13 cellular contexts compared by ENCODE assay signal in the genomic region with DNA sequence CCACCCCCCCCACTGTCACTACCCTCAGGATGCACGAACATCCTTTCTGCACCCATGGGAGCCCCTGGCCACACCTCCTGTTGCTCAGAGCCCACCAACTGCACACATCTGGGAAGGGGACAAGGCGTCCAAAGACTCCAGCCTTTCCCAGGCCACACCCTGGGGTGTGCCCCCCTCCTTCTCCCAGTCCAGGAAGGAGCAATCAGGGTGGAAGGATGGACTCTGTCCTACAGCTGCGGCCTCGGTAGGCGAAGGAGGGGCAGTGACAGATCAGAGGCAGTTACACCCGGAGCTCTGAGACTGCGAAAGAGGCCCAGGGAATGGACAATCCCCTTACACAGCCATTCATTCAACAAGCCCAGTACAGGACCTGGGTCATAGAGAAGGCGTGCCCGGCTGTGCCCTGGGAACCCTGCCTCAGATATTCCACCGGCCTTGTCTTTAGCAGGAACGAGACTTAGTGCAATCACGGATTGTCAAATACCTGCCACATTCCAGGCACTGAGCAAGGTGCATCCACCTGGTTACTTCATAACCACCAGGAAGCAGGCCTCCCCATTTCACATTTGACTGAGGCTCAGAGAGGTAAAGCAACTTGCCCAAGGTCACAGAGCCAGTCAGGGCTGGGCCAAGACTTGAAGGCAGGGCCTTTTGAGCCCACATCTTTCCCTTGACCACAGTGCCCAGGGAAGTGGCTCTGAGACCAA. TPM values are rescaled to one million over a fixed set of nuclear protein-coding genes. Genes with fewer than 3 reads are reported as not detected.
DNase-seq lines count a peak whose midpoint lies in the region; ATAC-seq, FAIRE-seq and TF ChIP-seq lines count a peak whose summit lies in the region.
"Had no signal": no experiment of that assay in that cellular context is flagged by ENCODE, and none has a peak within 500 bp of the region (broad histone marks: within the 10 kb centered on the region; RNA-seq: fewer than 3 reads in every experiment).

No MANE protein-coding gene starts in this region.

- H3K27ac Mint-ChIP-seq in endothelial cell (ENCODE audit: unreplicated experiment) = no peak overlapping the region
- H3K27ac Mint-ChIP-seq: CD14-positive monocyte; natural killer cell treated with Interleukin-12 subunit alpha and Interleukin-12 subunit beta and Interleukin-15 and Interleukin-18, amount 100 ng/mL, for 72 hours had no signal

- H3K9me3 ChIP-seq in colonic mucosa (no peaks in the 10 kb centered on the region), left lung (no peaks in the 10 kb centered on the region), small intestine (ENCODE audit: control insufficient read depth, low read depth) (no peaks in the 10 kb centered on the region)

- H3K9ac ChIP-seq in colonic mucosa (ENCODE audit: low read depth in 2 of 2, low read length in 2 of 2) = peak overlapping the region; percentile 57 to 88

- H3K9me3 Mint-ChIP-seq in endothelial cell (ENCODE audit: unreplicated experiment) = no peaks in the 10 kb centered on the region
- H3K9me3 Mint-ChIP-seq: CD14-positive monocyte; natural killer cell treated with Interleukin-12 subunit alpha and Interleukin-12 subunit beta and Interleukin-15 and Interleukin-18, amount 100 ng/mL, for 72 hours had no signal

- peak; percentile 55 for DNase-seq in EL
- DNase-seq in colonic mucosa = peak; percentile 95
- DNase-seq in left lung = no peak
- peak; percentile 99 for DNase-seq in small intestine
- no peak for DNase-seq in KG1 (lab: John Stamatoyannopoulos, UW)
- DNase-seq in endothelial cell (ENCODE audit: low spot score) = no peak
- DNase-seq: head of caudate nucleus; stimulated activated CD4-positive, alpha-beta T cell treated with anti-CD3 and anti-CD28 coated beads, Interleukin-2, amount 100 ng/mL, for 48 hours; substantia nigra had no signal

- H3K27me3 ChIP-seq in colonic mucosa (no peaks in the 10 kb centered on the region), left lung (no peaks in the 10 kb centered on the region), small intestine (ENCODE audit: control insufficient read depth in 2 of 2, insufficient read depth in 2 of 2, low read length in 2 of 2) (no peaks in the 10 kb centered on the region)

- peaks cover 20% of the 10 kb centered on the region for H3K27me3 Mint-ChIP-seq in endothelial cell (ENCODE audit: unreplicated experiment)
- H3K27me3 Mint-ChIP-seq: natural killer cell treated with Interleukin-12 subunit alpha and Interleukin-12 subunit beta and Interleukin-15 and Interleukin-18, amount 100 ng/mL, for 72 hours had no signal

- TF ChIP-seq CTCF in colonic mucosa (IDR thresholded peaks at IDR 0.05) (no peak), left lung (IDR thresholded peaks at IDR 0.05) (no peak), endothelial cell (IDR thresholded peaks at IDR 0.05; ENCODE audit: unreplicated experiment) (no peak)

- H3K36me3 ChIP-seq in colonic mucosa = no peaks in the 10 kb centered on the region
- no peaks in the 10 kb centered on the region for H3K36me3 ChIP-seq in left lung
- no peaks in the 10 kb centered on the region for H3K36me3 ChIP-seq in small intestine (ENCODE audit: control insufficient read depth in 2 of 2, insufficient read depth in 2 of 2, low read length in 2 of 2)

- peaks cover 37% of the 10 kb centered on the region for H3K4me1 ChIP-seq in colonic mucosa
- peaks cover 44 to 83% of the 10 kb centered on the region in 2 donors for H3K4me1 ChIP-seq in left lung
- peaks cover 7 to 20% of the 10 kb centered on the region in 2 donors for H3K4me1 ChIP-seq in small intestine (ENCODE audit: control insufficient read depth in 2 of 2, insufficient read depth in 1 of 2, low read depth in 1 of 2, low read length in 1 of 2)

- ATAC-seq in left lung (peak; percentile 1), GM19324 (IDR thresholded peaks at IDR 0.05; ENCODE audit: low FRiP score, unreplicated experiment) (no peak), GM18870 (IDR thresholded peaks at IDR 0.05; ENCODE audit: unreplicated experiment) (no peak)

- intact Hi-C loops in colonic mucosa (cut with DNase I) (no loop called here), left lung (cut with DNase I) (no loop called here)

- H3K4me3 Mint-ChIP-seq in endothelial cell (ENCODE audit: unreplicated experiment) = no peak overlapping the region
- H3K4me3 Mint-ChIP-seq: CD14-positive monocyte; natural killer cell treated with Interleukin-12 subunit alpha and Interleukin-12 subunit beta and Interleukin-15 and Interleukin-18, amount 100 ng/mL, for 72 hours had no signal

- H3K4me1 Mint-ChIP-seq in endothelial cell (ENCODE audit: unreplicated experiment) = peaks cover 71% of the 10 kb centered on the region

- WGBS in small intestine, 3 donors = 12 to 36% (median 29%) methylated on average over 11 to 12 of the region's 12 CpGs

- FAIRE-seq in small intestine (lab: Jason Lieb, UNC) = no peak

- peaks cover 49% of the 10 kb centered on the region for H3K36me3 Mint-ChIP-seq in endothelial cell (ENCODE audit: low read depth, unreplicated experiment)
- H3K36me3 Mint-ChIP-seq: CD14-positive monocyte; natural killer cell treated with Interleukin-12 subunit alpha and Interleukin-12 subunit beta and Interleukin-15 and Interleukin-18, amount 100 ng/mL, for 72 hours had no signal

- H3K27ac ChIP-seq in colonic mucosa (peak overlapping the region; percentile 88), left lung (peak overlapping the region; percentile 53 to 79), small intestine (ENCODE audit: low read depth in 1 of 2, low read length in 1 of 2) (peak overlapping the region; percentile 93 to 96)

- H3K4me3 ChIP-seq in colonic mucosa = no peak overlapping the region
- H3K4me3 ChIP-seq in left lung = no peak overlapping the region
- H3K4me3 ChIP-seq in small intestine (ENCODE audit: low read depth in 1 of 2, low read length in 2 of 2) = no peak overlapping the region

RNA-seq across cellular contexts. Expression of a gene that starts 9.4 kb away (rescaled TPM):
- total RNA-seq in colonic mucosa (100 to 1,000 TPM; 148 to 152 TPM), left lung (100 to 1,000 TPM; 324 to 434 TPM), endothelial cell (ENCODE audit: unreplicated experiment) (1,732 TPM)
- 10 to 100 TPM in 2 of 3 donors, 1 to 10 TPM in 1; 3.6 to 82.3 (median 15.1) TPM for polyA plus RNA-seq in small intestine
- polyA plus RNA-seq: CD14-positive monocyte had no signal

RNA-seq across cellular contexts. Expression of a gene that starts 49.1 kb away (rescaled TPM):
- total RNA-seq in colonic mucosa = 10 to 100 TPM in 1 of 2 donors, under 1 TPM in 1; 0.42 to 16.7 TPM
- not detected for total RNA-seq in left lung
- polyA plus RNA-seq in small intestine = 10 to 100 TPM in 1 of 3 donors, 1 to 10 TPM in 1, under 1 TPM in 1; 0.27 to 11.4 (median 4.1) TPM
- total RNA-seq in endothelial cell (ENCODE audit: unreplicated experiment) = not detected
- total RNA-seq: natural killer cell treated with Interleukin-12 subunit alpha and Interleukin-12 subunit beta and Interleukin-15 and Interleukin-18, amount 100 ng/mL, for 72 hours had no signal
- polyA plus RNA-seq: CD14-positive monocyte had no signal

Comparison
In these comparisons a context has a peak if more than half of its experiments do, and no peak if none do; other contexts are left out.
1. DNase-seq: peak in EL (single experiment), colonic mucosa (single experiment) and small intestine (single experiment); none in left lung (0 of 2), KG1 (single experiment) and endothelial cell (single experiment).
2. Peak in every context shown above with its lines, with median percentiles within 50 percentile points of each other: H3K27ac ChIP-seq.